1 cellular context compared by ENCODE assay signal in the genomic region with DNA sequence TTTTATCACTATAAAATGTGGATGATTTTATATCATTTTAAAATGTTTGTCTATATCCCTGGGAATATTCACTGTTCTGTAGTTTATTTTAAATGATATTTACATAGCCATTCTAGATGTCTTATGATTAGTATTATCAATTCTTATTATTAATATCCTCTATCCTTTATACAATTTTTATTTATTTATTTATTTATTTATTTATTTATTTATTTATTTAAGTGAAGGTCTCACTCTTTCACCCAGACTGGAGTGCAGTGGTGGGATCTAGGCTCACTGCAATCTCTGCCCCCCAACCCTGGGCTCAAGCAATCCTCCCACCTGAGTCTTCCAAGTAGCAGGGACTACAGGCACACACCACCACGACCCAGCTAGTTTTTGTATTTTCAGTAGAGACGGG.
TF ChIP-seq lines count a peak whose summit lies in the region.

No MANE protein-coding gene starts in this region.

TF ChIP-seq in HEK293, 187 proteins besides CTCF, POLR2A, EP300 and RAD21 (continued from another document and continues in another):
- no peak for TF ChIP-seq ZNF704 (tag by site-specific recombination; IDR thresholded peaks at IDR 0.05)
- no peak for TF ChIP-seq ZBTB7A (tag by site-specific recombination; IDR thresholded peaks at IDR 0.05; ENCODE audit: low read depth)
- no peak for TF ChIP-seq ZNF549 (tag by site-specific recombination; IDR thresholded peaks at IDR 0.05)
- TF ChIP-seq, protein P1, sequence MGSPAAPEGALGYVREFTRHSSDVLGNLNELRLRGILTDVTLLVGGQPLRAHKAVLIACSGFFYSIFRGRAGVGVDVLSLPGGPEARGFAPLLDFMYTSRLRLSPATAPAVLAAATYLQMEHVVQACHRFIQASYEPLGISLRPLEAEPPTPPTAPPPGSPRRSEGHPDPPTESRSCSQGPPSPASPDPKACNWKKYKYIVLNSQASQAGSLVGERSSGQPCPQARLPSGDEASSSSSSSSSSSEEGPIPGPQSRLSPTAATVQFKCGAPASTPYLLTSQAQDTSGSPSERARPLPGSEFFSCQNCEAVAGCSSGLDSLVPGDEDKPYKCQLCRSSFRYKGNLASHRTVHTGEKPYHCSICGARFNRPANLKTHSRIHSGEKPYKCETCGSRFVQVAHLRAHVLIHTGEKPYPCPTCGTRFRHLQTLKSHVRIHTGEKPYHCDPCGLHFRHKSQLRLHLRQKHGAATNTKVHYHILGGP (tag by site-specific recombination; IDR thresholded peaks at IDR 0.05) = no peak
- TF ChIP-seq ZIC2 (tag by site-specific recombination; IDR thresholded peaks at IDR 0.05) = no peak
- TF ChIP-seq FEZF1 (tag by site-specific recombination; IDR thresholded peaks at IDR 0.05) = no peak
- no peak for TF ChIP-seq ZNF621 (tag by site-specific recombination; IDR thresholded peaks at IDR 0.05)
- no peak for TF ChIP-seq KLF10 (tag by site-specific recombination; IDR thresholded peaks at IDR 0.05)
- TF ChIP-seq, protein P2, sequence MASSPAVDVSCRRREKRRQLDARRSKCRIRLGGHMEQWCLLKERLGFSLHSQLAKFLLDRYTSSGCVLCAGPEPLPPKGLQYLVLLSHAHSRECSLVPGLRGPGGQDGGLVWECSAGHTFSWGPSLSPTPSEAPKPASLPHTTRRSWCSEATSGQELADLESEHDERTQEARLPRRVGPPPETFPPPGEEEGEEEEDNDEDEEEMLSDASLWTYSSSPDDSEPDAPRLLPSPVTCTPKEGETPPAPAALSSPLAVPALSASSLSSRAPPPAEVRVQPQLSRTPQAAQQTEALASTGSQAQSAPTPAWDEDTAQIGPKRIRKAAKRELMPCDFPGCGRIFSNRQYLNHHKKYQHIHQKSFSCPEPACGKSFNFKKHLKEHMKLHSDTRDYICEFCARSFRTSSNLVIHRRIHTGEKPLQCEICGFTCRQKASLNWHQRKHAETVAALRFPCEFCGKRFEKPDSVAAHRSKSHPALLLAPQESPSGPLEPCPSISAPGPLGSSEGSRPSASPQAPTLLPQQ (tag by site-specific recombination; IDR thresholded peaks at IDR 0.05) = no peak
- no peak for TF ChIP-seq HOXC10 (CRISPR knock-in tag; IDR thresholded peaks at IDR 0.05)
- no peak for TF ChIP-seq ZNF830 (tag by site-specific recombination; IDR thresholded peaks at IDR 0.05; ENCODE audit: low read depth)
- TF ChIP-seq ZNF335 (tag by site-specific recombination; conservative IDR thresholded peaks at IDR 0.05) = no peak
- TF ChIP-seq ZFP69B (tag by site-specific recombination; IDR thresholded peaks at IDR 0.05) = no peak
- no peak for TF ChIP-seq ZNF311 (tag by site-specific recombination; IDR thresholded peaks at IDR 0.05; ENCODE audit: borderline replicate concordance)
- no peak for TF ChIP-seq ZBTB20 (tag by site-specific recombination; IDR thresholded peaks at IDR 0.05)
- TF ChIP-seq, protein P3, sequence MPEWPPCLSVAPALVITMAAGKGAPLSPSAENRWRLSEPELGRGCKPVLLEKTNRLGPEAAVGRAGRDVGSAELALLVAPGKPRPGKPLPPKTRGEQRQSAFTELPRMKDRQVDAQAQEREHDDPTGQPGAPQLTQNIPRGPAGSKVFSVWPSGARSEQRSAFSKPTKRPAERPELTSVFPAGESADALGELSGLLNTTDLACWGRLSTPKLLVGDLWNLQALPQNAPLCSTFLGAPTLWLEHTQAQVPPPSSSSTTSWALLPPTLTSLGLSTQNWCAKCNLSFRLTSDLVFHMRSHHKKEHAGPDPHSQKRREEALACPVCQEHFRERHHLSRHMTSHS (tag by site-specific recombination; IDR thresholded peaks at IDR 0.05) = no peak
- no peak for TF ChIP-seq ZSCAN18 (tag by site-specific recombination; IDR thresholded peaks at IDR 0.05)
- TF ChIP-seq ZNF510 (tag by site-specific recombination; IDR thresholded peaks at IDR 0.05; ENCODE audit: insufficient replicate concordance) = peak; percentile 64
- no peak for TF ChIP-seq BCL11A (tag by site-specific recombination; IDR thresholded peaks at IDR 0.05; ENCODE audit: low read depth)
- no peak for TF ChIP-seq ZBTB26 (tag by site-specific recombination; optimal IDR thresholded peaks at IDR 0.05)
- no peak for TF ChIP-seq ZBTB48 (tag by site-specific recombination; IDR thresholded peaks at IDR 0.05)
- no peak for TF ChIP-seq ZNF449 (tag by site-specific recombination; IDR thresholded peaks at IDR 0.05)
- no peak for TF ChIP-seq SALL2 (tag by site-specific recombination; IDR thresholded peaks at IDR 0.05; ENCODE audit: borderline replicate concordance)
- no peak for TF ChIP-seq ZNF26 (tag by site-specific recombination; IDR thresholded peaks at IDR 0.05)
- peak; percentile 79 for TF ChIP-seq ZNF140 (tag by site-specific recombination; IDR thresholded peaks at IDR 0.05)
- no peak for TF ChIP-seq ZBTB1 (tag by site-specific recombination; IDR thresholded peaks at IDR 0.05)
- TF ChIP-seq ZNF571 (tag by site-specific recombination; IDR thresholded peaks at IDR 0.05) = no peak
- TF ChIP-seq ZNF423 (tag by site-specific recombination; IDR thresholded peaks at IDR 0.05) = no peak
- TF ChIP-seq ZNF837 (tag by site-specific recombination; IDR thresholded peaks at IDR 0.05) = no peak
- TF ChIP-seq ZNF701 (tag by site-specific recombination; IDR thresholded peaks at IDR 0.05) = no peak
- no peak for TF ChIP-seq ZFP41 (tag by site-specific recombination; IDR thresholded peaks at IDR 0.05; ENCODE audit: borderline replicate concordance)
- TF ChIP-seq ZNF624 (tag by site-specific recombination; IDR thresholded peaks at IDR 0.05) = no peak
- no peak for TF ChIP-seq ZNF610 (tag by site-specific recombination; IDR thresholded peaks at IDR 0.05; ENCODE audit: borderline replicate concordance)
- TF ChIP-seq ZNF202 (tag by site-specific recombination; IDR thresholded peaks at IDR 0.05; ENCODE audit: borderline replicate concordance) = peak; percentile 77; the same call in 1 of the 2 replicates
- TF ChIP-seq ZNF768 (tag by site-specific recombination; IDR thresholded peaks at IDR 0.05) = no peak
- TF ChIP-seq ZNF473 (tag by site-specific recombination; IDR thresholded peaks at IDR 0.05) = no peak
- no peak for TF ChIP-seq ZNF600 (tag by site-specific recombination; IDR thresholded peaks at IDR 0.05)
- TF ChIP-seq REPIN1 (tag by site-specific recombination; IDR thresholded peaks at IDR 0.05; ENCODE audit: low read depth) = no peak
- no peak for TF ChIP-seq SCRT2 (tag by site-specific recombination; IDR thresholded peaks at IDR 0.05)
- TF ChIP-seq ZNF670 (tag by site-specific recombination; IDR thresholded peaks at IDR 0.05; ENCODE audit: low read depth) = no peak
- TF ChIP-seq WT1 (tag by site-specific recombination; IDR thresholded peaks at IDR 0.05) = no peak
- no peak for TF ChIP-seq ZNF175 (tag by site-specific recombination; IDR thresholded peaks at IDR 0.05)
- TF ChIP-seq MEIS1 (CRISPR knock-in tag; IDR thresholded peaks at IDR 0.05; ENCODE audit: borderline replicate concordance) = no peak
- TF ChIP-seq KLF1 (tag by site-specific recombination; IDR thresholded peaks at IDR 0.05) = no peak
- TF ChIP-seq ZNF248 (tag by site-specific recombination; IDR thresholded peaks at IDR 0.05) = no peak
- no peak for TF ChIP-seq ZSCAN30 (tag by site-specific recombination; IDR thresholded peaks at IDR 0.05)
- no peak for TF ChIP-seq ELK4 (IDR thresholded peaks at IDR 0.05; ENCODE audit: borderline replicate concordance, low read depth, low read length)
- no peak for TF ChIP-seq INSM2 (tag by site-specific recombination; IDR thresholded peaks at IDR 0.05)
- TF ChIP-seq KLF8 (tag by site-specific recombination; IDR thresholded peaks at IDR 0.05) = no peak
- TF ChIP-seq ZNF501 (tag by site-specific recombination; IDR thresholded peaks at IDR 0.05) = no peak; the same call in 1 of the 2 replicates
- TF ChIP-seq ZNF433 (tag by site-specific recombination; IDR thresholded peaks at IDR 0.05; ENCODE audit: low read depth) = peak; percentile 36; the same call in 1 of the 2 replicates
- no peak for TF ChIP-seq ZFP37 (tag by site-specific recombination; IDR thresholded peaks at IDR 0.05)
- no peak for TF ChIP-seq ZBTB17 (tag by site-specific recombination; IDR thresholded peaks at IDR 0.05)
- TF ChIP-seq ZEB2 (tag by site-specific recombination; IDR thresholded peaks at IDR 0.05) = no peak
- TF ChIP-seq SP2 (tag by site-specific recombination; IDR thresholded peaks at IDR 0.05) = no peak
- TF ChIP-seq ZNF2 (tag by site-specific recombination; IDR thresholded peaks at IDR 0.05) = no peak
- TF ChIP-seq ZNF10 (tag by site-specific recombination; IDR thresholded peaks at IDR 0.05) = no peak
- no peak for TF ChIP-seq ZNF48 (tag by site-specific recombination; IDR thresholded peaks at IDR 0.05)
- TF ChIP-seq ZNF223 (tag by site-specific recombination; IDR thresholded peaks at IDR 0.05) = no peak
